In the genomic region with DNA sequence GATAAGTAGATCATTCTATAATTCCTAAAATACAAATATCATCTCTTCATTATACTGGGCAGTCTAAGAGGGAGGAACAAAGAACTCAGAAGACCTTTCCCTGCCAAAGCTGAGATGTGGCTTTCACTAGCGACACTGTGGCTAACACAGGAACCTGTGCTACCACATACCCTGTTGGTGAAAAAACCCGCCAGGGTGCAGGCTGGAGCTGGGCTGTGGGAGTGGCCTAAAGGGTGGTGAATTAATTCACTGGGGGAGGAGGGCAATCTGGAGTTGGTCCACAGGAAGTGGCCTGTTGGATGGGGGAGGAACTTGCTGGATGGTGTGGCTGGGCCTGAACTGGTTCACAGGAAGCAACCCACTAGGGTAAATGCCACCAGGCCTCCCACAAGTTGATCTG, we compare ENCODE assay signal across 17 cellular contexts. TPM values are rescaled to one million over a fixed set of nuclear protein-coding genes. Genes with fewer than 3 reads are reported as not detected.
"Had no signal": no experiment of that assay in that cellular context is flagged by ENCODE, and none has a peak within 500 bp of the region (broad histone marks: within the 10 kb centered on the region; RNA-seq: fewer than 3 reads in every experiment).

No MANE protein-coding gene starts in this region.

- ATAC-seq: activated CD4-positive, alpha-beta T cell treated with anti-CD3 and anti-CD28 coated beads for 36 hours; left ventricle myocardium superior; pancreas; stimulated activated naive CD8-positive, alpha-beta T cell treated with anti-CD3 and anti-CD28 coated beads, Interleukin-15, Interleukin-2, amounts not matched to agents 100 U/mL and 50 U/mL, for 24 hours had no signal

- H3K4me1 ChIP-seq: pancreas, upper lobe of left lung had no signal

- H3K4me3 ChIP-seq: pancreas, SK-N-MC, upper lobe of left lung had no signal

- DNase-seq: activated CD4-positive, alpha-beta T cell treated with anti-CD3 and anti-CD28 coated beads for 36 hours; activated effector memory CD4-positive, alpha-beta T cell treated with Interleukin-2 at 50 U/mL for 16 hours; activated T-cell treated with anti-CD3 and anti-CD28 coated beads, Interleukin-2, amount 50 U/mL, for 24 hours; anterior cingulate cortex; foreskin melanocyte; head of caudate nucleus; left ventricle myocardium superior; pancreas; stimulated activated CD4-positive, alpha-beta T cell treated with anti-CD3 and anti-CD28 coated beads, Interleukin-15, amount 100 ng/mL, for 24 hours; stimulated activated CD4-positive, alpha-beta T cell treated with anti-CD3 and anti-CD28 coated beads, Interleukin-4, amount 100 ng/mL, for 24 hours; stimulated activated naive CD8-positive, alpha-beta T cell treated with anti-CD3 and anti-CD28 coated beads, Interleukin-15, Interleukin-2, amounts not matched to agents 100 U/mL and 50 U/mL, for 24 hours; T-helper 1 cell; upper lobe of left lung; WERI-Rb-1 had no signal

- H3K27ac ChIP-seq: pancreas, SK-N-MC, upper lobe of left lung, WERI-Rb-1 had no signal

- H3K27me3 ChIP-seq: pancreas, upper lobe of left lung had no signal

RNA-seq across cellular contexts. Expression of a gene that starts 50.4 kb away (rescaled TPM):
- total RNA-seq: activated CD4-positive, alpha-beta T cell treated with anti-CD3 and anti-CD28 coated beads for 36 hours; kidney epithelial cell; renal cortical epithelial cell had no signal
